1 cellular context compared by ENCODE assay signal in genomic region chr16:78706637-78707036, GRCh38.
TF ChIP-seq lines count a peak whose summit lies in the region.

No MANE protein-coding gene starts in this region.

TF ChIP-seq in HepG2, 621 proteins besides CTCF, POLR2A, EP300 and RAD21 (continues in another document):
- TF ChIP-seq, protein P1, sequence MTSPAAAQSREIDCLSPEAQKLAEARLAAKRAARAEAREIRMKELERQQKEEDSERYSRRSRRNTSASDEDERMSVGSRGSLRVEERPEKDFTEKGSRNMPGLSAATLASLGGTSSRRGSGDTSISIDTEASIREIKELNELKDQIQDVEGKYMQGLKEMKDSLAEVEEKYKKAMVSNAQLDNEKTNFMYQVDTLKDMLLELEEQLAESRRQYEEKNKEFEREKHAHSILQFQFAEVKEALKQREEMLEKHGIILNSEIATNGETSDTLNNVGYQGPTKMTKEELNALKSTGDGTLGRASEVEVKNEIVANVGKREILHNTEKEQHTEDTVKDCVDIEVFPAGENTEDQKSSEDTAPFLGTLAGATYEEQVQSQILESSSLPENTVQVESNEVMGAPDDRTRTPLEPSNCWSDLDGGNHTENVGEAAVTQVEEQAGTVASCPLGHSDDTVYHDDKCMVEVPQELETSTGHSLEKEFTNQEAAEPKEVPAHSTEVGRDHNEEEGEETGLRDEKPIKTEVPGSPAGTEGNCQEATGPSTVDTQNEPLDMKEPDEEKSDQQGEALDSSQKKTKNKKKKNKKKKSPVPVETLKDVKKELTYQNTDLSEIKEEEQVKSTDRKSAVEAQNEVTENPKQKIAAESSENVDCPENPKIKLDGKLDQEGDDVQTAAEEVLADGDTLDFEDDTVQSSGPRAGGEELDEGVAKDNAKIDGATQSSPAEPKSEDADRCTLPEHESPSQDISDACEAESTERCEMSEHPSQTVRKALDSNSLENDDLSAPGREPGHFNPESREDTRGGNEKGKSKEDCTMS (CRISPR knock-in tag; conservative IDR thresholded peaks at IDR 0.05) = no peak
- TF ChIP-seq, protein P2, sequence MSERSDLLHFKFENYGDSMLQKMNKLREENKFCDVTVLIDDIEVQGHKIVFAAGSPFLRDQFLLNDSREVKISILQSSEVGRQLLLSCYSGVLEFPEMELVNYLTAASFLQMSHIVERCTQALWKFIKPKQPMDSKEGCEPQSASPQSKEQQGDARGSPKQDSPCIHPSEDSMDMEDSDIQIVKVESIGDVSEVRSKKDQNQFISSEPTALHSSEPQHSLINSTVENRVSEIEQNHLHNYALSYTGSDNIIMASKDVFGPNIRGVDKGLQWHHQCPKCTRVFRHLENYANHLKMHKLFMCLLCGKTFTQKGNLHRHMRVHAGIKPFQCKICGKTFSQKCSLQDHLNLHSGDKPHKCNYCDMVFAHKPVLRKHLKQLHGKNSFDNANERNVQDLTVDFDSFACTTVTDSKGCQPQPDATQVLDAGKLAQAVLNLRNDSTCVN (CRISPR knock-in tag; IDR thresholded peaks at IDR 0.05; ENCODE audit: borderline replicate concordance) = peak; percentile 89
- no peak for TF ChIP-seq ZNF292 (CRISPR knock-in tag; IDR thresholded peaks at IDR 0.05; ENCODE audit: borderline replicate concordance, low read depth)
- no peak for TF ChIP-seq RBFOX2 (IDR thresholded peaks at IDR 0.05; ENCODE audit: low read depth, low read length)
- TF ChIP-seq, protein P3, sequence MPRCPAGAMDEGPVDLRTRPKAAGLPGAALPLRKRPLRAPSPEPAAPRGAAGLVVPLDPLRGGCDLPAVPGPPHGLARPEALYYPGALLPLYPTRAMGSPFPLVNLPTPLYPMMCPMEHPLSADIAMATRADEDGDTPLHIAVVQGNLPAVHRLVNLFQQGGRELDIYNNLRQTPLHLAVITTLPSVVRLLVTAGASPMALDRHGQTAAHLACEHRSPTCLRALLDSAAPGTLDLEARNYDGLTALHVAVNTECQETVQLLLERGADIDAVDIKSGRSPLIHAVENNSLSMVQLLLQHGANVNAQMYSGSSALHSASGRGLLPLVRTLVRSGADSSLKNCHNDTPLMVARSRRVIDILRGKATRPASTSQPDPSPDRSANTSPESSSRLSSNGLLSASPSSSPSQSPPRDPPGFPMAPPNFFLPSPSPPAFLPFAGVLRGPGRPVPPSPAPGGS (CRISPR knock-in tag; IDR thresholded peaks at IDR 0.05) = no peak
- TF ChIP-seq KLF15 (CRISPR knock-in tag; IDR thresholded peaks at IDR 0.05; ENCODE audit: borderline replicate concordance) = no peak
- 0 out of 2 replicates have a peak, but pooled peaks have one; percentile 21 for TF ChIP-seq NR2F2 (IDR thresholded peaks at IDR 0.05; ENCODE audit: borderline replicate concordance, low read depth)
- no peak for TF ChIP-seq HNF1A (IDR thresholded peaks at IDR 0.05; ENCODE audit: low read depth)
- no peak for TF ChIP-seq HNF1A (CRISPR knock-in tag; IDR thresholded peaks at IDR 0.05; ENCODE audit: borderline replicate concordance)
- no peak for TF ChIP-seq ZNF530 (CRISPR knock-in tag; IDR thresholded peaks at IDR 0.05; ENCODE audit: low read depth)
- TF ChIP-seq, protein P4, sequence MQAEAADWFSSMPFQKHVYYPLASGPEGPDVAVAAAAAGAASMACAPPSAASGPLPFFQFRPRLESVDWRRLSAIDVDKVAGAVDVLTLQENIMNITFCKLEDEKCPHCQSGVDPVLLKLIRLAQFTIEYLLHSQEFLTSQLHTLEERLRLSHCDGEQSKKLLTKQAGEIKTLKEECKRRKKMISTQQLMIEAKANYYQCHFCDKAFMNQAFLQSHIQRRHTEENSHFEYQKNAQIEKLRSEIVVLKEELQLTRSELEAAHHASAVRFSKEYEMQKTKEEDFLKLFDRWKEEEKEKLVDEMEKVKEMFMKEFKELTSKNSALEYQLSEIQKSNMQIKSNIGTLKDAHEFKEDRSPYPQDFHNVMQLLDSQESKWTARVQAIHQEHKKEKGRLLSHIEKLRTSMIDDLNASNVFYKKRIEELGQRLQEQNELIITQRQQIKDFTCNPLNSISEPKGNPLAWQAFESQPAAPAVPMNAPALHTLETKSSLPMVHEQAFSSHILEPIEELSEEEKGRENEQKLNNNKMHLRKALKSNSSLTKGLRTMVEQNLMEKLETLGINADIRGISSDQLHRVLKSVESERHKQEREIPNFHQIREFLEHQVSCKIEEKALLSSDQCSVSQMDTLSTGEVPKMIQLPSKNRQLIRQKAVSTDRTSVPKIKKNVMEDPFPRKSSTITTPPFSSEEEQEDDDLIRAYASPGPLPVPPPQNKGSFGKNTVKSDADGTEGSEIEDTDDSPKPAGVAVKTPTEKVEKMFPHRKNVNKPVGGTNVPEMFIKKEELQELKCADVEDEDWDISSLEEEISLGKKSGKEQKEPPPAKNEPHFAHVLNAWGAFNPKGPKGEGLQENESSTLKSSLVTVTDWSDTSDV (CRISPR knock-in tag; IDR thresholded peaks at IDR 0.05) = no peak
- TF ChIP-seq SOX13 (IDR thresholded peaks at IDR 0.05) = no peak
- 0 out of 4 replicates have a peak, but pooled peaks of 1 of the 2 experiments have one; percentile 12 for TF ChIP-seq SOX13 (CRISPR knock-in tag; conservative IDR thresholded peaks at IDR 0.05 in 1 of 2, IDR thresholded peaks at IDR 0.05 in 1 of 2)
- TF ChIP-seq HDAC1 (CRISPR knock-in tag; IDR thresholded peaks at IDR 0.05) = no peak
- TF ChIP-seq, protein P5, sequence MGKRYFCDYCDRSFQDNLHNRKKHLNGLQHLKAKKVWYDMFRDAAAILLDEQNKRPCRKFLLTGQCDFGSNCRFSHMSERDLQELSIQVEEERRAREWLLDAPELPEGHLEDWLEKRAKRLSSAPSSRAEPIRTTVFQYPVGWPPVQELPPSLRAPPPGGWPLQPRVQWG (CRISPR knock-in tag; IDR thresholded peaks at IDR 0.05; ENCODE audit: borderline replicate concordance, low read depth) = no peak
- peak; percentile 48; the same call in 1 of the 2 replicates for TF ChIP-seq TFDP2 (CRISPR knock-in tag; IDR thresholded peaks at IDR 0.05)
- TF ChIP-seq ZNF562 (CRISPR knock-in tag; IDR thresholded peaks at IDR 0.05; ENCODE audit: borderline replicate concordance) = no peak
- TF ChIP-seq, protein P6, sequence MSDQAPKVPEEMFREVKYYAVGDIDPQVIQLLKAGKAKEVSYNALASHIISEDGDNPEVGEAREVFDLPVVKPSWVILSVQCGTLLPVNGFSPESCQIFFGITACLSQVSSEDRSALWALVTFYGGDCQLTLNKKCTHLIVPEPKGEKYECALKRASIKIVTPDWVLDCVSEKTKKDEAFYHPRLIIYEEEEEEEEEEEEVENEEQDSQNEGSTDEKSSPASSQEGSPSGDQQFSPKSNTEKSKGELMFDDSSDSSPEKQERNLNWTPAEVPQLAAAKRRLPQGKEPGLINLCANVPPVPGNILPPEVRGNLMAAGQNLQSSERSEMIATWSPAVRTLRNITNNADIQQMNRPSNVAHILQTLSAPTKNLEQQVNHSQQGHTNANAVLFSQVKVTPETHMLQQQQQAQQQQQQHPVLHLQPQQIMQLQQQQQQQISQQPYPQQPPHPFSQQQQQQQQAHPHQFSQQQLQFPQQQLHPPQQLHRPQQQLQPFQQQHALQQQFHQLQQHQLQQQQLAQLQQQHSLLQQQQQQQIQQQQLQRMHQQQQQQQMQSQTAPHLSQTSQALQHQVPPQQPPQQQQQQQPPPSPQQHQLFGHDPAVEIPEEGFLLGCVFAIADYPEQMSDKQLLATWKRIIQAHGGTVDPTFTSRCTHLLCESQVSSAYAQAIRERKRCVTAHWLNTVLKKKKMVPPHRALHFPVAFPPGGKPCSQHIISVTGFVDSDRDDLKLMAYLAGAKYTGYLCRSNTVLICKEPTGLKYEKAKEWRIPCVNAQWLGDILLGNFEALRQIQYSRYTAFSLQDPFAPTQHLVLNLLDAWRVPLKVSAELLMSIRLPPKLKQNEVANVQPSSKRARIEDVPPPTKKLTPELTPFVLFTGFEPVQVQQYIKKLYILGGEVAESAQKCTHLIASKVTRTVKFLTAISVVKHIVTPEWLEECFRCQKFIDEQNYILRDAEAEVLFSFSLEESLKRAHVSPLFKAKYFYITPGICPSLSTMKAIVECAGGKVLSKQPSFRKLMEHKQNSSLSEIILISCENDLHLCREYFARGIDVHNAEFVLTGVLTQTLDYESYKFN (CRISPR knock-in tag; conservative IDR thresholded peaks at IDR 0.05) = peak; percentile 26; the same call in 1 of the 2 replicates
- TF ChIP-seq FOXA1 (IDR thresholded peaks at IDR 0.05) = no peak
- no peak for TF ChIP-seq FOXA1 (CRISPR knock-in tag; IDR thresholded peaks at IDR 0.05)
- no peak for TF ChIP-seq ZNF143 (CRISPR knock-in tag; IDR thresholded peaks at IDR 0.05)
- TF ChIP-seq, protein P7, sequence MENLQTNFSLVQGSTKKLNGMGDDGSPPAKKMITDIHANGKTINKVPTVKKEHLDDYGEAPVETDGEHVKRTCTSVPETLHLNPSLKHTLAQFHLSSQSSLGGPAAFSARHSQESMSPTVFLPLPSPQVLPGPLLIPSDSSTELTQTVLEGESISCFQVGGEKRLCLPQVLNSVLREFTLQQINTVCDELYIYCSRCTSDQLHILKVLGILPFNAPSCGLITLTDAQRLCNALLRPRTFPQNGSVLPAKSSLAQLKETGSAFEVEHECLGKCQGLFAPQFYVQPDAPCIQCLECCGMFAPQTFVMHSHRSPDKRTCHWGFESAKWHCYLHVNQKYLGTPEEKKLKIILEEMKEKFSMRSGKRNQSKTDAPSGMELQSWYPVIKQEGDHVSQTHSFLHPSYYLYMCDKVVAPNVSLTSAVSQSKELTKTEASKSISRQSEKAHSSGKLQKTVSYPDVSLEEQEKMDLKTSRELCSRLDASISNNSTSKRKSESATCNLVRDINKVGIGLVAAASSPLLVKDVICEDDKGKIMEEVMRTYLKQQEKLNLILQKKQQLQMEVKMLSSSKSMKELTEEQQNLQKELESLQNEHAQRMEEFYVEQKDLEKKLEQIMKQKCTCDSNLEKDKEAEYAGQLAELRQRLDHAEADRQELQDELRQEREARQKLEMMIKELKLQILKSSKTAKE (CRISPR knock-in tag; IDR thresholded peaks at IDR 0.05; ENCODE audit: borderline replicate concordance) = peak; percentile 35; the same call in 1 of the 2 replicates
- TF ChIP-seq, protein P8, sequence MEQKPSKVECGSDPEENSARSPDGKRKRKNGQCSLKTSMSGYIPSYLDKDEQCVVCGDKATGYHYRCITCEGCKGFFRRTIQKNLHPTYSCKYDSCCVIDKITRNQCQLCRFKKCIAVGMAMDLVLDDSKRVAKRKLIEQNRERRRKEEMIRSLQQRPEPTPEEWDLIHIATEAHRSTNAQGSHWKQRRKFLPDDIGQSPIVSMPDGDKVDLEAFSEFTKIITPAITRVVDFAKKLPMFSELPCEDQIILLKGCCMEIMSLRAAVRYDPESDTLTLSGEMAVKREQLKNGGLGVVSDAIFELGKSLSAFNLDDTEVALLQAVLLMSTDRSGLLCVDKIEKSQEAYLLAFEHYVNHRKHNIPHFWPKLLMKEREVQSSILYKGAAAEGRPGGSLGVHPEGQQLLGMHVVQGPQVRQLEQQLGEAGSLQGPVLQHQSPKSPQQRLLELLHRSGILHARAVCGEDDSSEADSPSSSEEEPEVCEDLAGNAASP (CRISPR knock-in tag; IDR thresholded peaks at IDR 0.05; ENCODE audit: borderline replicate concordance) = 0 out of 2 replicates have a peak, but pooled peaks have one; percentile 22
- TF ChIP-seq DDIT3 (CRISPR knock-in tag; IDR thresholded peaks at IDR 0.05) = no peak
- peak; percentile 18 for TF ChIP-seq SKI (IDR thresholded peaks at IDR 0.05; ENCODE audit: partially characterized antibody)
- 0 out of 2 replicates have a peak, but pooled peaks have one; percentile 52 for TF ChIP-seq SMAD3 (CRISPR knock-in tag; IDR thresholded peaks at IDR 0.05)
- TF ChIP-seq IKZF5 (CRISPR knock-in tag; IDR thresholded peaks at IDR 0.05) = peak; percentile 18; the same call in 1 of the 2 replicates
- peak; percentile 31; the same call in 1 of the 2 replicates for TF ChIP-seq CEBPB (IDR thresholded peaks at IDR 0.05; ENCODE audit: borderline replicate concordance, low read depth, low read length)
- 0 out of 2 replicates have a peak, but pooled peaks have one; percentile 39 for TF ChIP-seq NCOA2 (CRISPR knock-in tag; IDR thresholded peaks at IDR 0.05)
- TF ChIP-seq CEBPG (CRISPR knock-in tag; IDR thresholded peaks at IDR 0.05) = peak; percentile 74
- no peak for TF ChIP-seq MAFF (IDR thresholded peaks at IDR 0.05; ENCODE audit: low read depth, low read length)
- no peak for TF ChIP-seq ZNF747 (CRISPR knock-in tag; IDR thresholded peaks at IDR 0.05; ENCODE audit: borderline replicate concordance)
